18 cellular contexts compared by ENCODE assay signal in the genomic region with DNA sequence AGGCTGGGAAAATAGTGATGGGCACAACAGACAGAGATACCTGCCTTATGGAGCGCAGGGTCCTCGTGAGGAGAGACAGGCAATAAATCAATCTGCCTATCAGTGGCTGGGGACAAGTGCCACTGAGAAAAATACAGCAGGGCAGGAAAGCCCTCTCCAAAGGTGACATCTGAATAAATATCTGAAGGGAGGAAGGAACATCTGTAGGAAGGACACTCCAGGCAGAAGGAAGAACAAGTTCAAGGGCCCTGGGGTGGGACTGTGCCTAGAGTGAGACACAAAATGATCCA.
"Had no signal": no experiment of that assay in that cellular context is flagged by ENCODE, and none has a peak within 500 bp of the region (broad histone marks: within the 10 kb centered on the region; RNA-seq: fewer than 3 reads in every experiment).

No MANE protein-coding gene starts in this region.

- H3K27ac ChIP-seq: colonic mucosa, gastroesophageal sphincter, thoracic aorta, upper lobe of left lung, WERI-Rb-1 had no signal

- DNase-seq: activated CD4-positive, alpha-beta T cell treated with anti-CD3 and anti-CD28 coated beads for 1 hour; activated CD4-positive, alpha-beta T cell treated with anti-CD3 and anti-CD28 coated beads, Interleukin-2, amount 50 U/mL, for 4 hours; activated gamma-delta T cell treated with Interleukin-2 at 50 U/mL for 16 hours; activated T-cell treated with anti-CD3 and anti-CD28 coated beads, Interleukin-2, amount 50 U/mL, for 72 hours; colonic mucosa; left colon; nephron progenitor cell; T-helper 2 cell; upper lobe of left lung; WERI-Rb-1 had no signal

- H3K9me3 ChIP-seq: colonic mucosa, gastroesophageal sphincter, stomach, thoracic aorta, upper lobe of left lung had no signal

- H3K9me3 Mint-ChIP-seq: mesothelial cell of epicardium, nephron progenitor cell had no signal

- H3K36me3 ChIP-seq: colonic mucosa, thoracic aorta had no signal

- H3K27ac Mint-ChIP-seq: activated naive CD8-positive, alpha-beta T cell; activated T-cell treated with anti-CD3 and anti-CD28 coated beads, Interleukin-2, amount 50 U/mL, for 72 hours; nephron progenitor cell had no signal

- H3K4me3 ChIP-seq: colonic mucosa, gastroesophageal sphincter, lung, stomach, thoracic aorta, upper lobe of left lung had no signal

- ATAC-seq: activated T-cell treated with anti-CD3 and anti-CD28 coated beads, Interleukin-2, amount 50 U/mL, for 72 hours; esophagus mucosa; gastroesophageal sphincter; left colon had no signal

- H3K27me3 Mint-ChIP-seq: activated naive CD8-positive, alpha-beta T cell; progenitor cell of endocrine pancreas had no signal

- H3K4me3 Mint-ChIP-seq: activated naive CD8-positive, alpha-beta T cell; activated T-cell treated with anti-CD3 and anti-CD28 coated beads, Interleukin-2, amount 50 U/mL, for 72 hours; mesothelial cell of epicardium; nephron progenitor cell had no signal

- H3K27me3 ChIP-seq: colonic mucosa, gastroesophageal sphincter, stomach, upper lobe of left lung had no signal

- H3K4me1 ChIP-seq: colonic mucosa had no signal
